Comparison of ENCODE assay signal across 20 cellular contexts in the genomic region with DNA sequence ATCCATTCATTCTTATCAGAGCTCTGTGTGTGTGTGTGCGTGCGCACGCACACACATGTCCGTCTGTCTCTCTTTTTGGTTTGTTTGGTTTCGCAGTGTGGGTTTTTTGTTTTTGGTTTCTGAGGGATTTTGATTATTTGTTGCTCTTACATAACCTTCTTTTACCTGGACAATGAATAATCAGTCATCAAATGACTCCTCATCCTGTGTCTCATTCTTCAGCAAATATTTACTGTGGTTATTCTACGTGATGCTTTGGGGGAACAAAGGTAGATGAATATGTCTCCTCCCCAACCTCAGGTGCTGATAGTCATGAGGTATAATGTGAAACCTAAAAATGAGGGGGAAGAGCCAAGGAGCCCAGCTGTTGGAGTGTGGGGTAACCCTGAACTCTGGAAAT.
DNase-seq lines count a peak whose midpoint lies in the region; ATAC-seq, FAIRE-seq and TF ChIP-seq lines count a peak whose summit lies in the region.
"Had no signal": no experiment of that assay in that cellular context is flagged by ENCODE, and none has a peak within 500 bp of the region (broad histone marks: within the 10 kb centered on the region; RNA-seq: fewer than 3 reads in every experiment).

No MANE protein-coding gene starts in this region.

- peaks cover 16% of the 10 kb centered on the region for H3K27me3 Mint-ChIP-seq in T-helper 17 cell

- TF ChIP-seq CTCF in bronchial epithelial cell (IDR thresholded peaks at IDR 0.05; ENCODE audit: insufficient read depth, low read length, severe bottlenecking) (no peak), kidney (IDR thresholded peaks at IDR 0.05; ENCODE audit: borderline replicate concordance, extremely low read depth, insufficient read depth) (no peak)

- H3K4me3 Mint-ChIP-seq in T-helper 17 cell: no peak overlapping the region

- no peaks in the 10 kb centered on the region for H3K27me3 ChIP-seq in bronchial epithelial cell (ENCODE audit: control insufficient read depth, insufficient read depth, low read length)
- no peaks in the 10 kb centered on the region for H3K27me3 ChIP-seq in right cardiac atrium (ENCODE audit: control insufficient read depth, insufficient read depth)

- no peak overlapping the region for H3K4me3 ChIP-seq in bronchial epithelial cell (ENCODE audit: low read depth, low read length)
- no peak overlapping the region for H3K4me3 ChIP-seq in right cardiac atrium (ENCODE audit: low read length)
- H3K4me3 ChIP-seq in kidney (ENCODE audit: low read length in 2 of 2): no peak overlapping the region

- H3K4me1 Mint-ChIP-seq in T-helper 17 cell: peaks cover 2% of the 10 kb centered on the region

- no peaks in the 10 kb centered on the region for H3K36me3 Mint-ChIP-seq in T-helper 17 cell (ENCODE audit: low read depth)

- H3K27ac Mint-ChIP-seq in T-helper 17 cell: no peak overlapping the region

- H3K36me3 ChIP-seq in bronchial epithelial cell (ENCODE audit: control insufficient read depth, insufficient read depth, low read length) (no peaks in the 10 kb centered on the region), kidney (ENCODE audit: control insufficient read depth in 1 of 2, insufficient read depth in 2 of 2, low read length in 2 of 2) (no peaks in the 10 kb centered on the region)

- intact Hi-C loops in right cardiac atrium (cut with DNase I) (no loop called here), kidney (cut with DNase I) (no loop called here)

- DNase-seq in DMS53 treated with DMSO at 0.1 percent for 48 hours (lab: John Stamatoyannopoulos, UW; ENCODE audit: unreplicated experiment) (peak; percentile 45), NCI-H748 (lab: John Stamatoyannopoulos, UW; ENCODE audit: unreplicated experiment) (peak; percentile 79), bronchial epithelial cell (ENCODE audit: low read depth) (peak; percentile 100), kidney tubule cell (ENCODE audit: low spot score) (peak; percentile 76), T-helper 17 cell (no peak), NCI-H2196 (lab: John Stamatoyannopoulos, UW; ENCODE audit: unreplicated experiment) (no peak), right cardiac atrium (no peak), kidney (no peak)
- DNase-seq: ACHN, COR-L47, DMS153, Karpas-422, MM.1S, NCI-H1105, NCI-H187, NCI-H774, SHP77 treated with DMSO at 0.1 percent for 48 hours had no signal

- WGBS in right cardiac atrium: 72% methylated on average over 6 of the region's 6 CpGs

- H3K9me3 ChIP-seq in T-helper 17 cell (ENCODE audit: control insufficient read depth, low read length, poor library complexity, severe bottlenecking) (no peaks in the 10 kb centered on the region), right cardiac atrium (ENCODE audit: control insufficient read depth, low read length) (no peaks in the 10 kb centered on the region), kidney (ENCODE audit: control insufficient read depth in 1 of 2, low read length in 2 of 2) (no peaks in the 10 kb centered on the region)

- FAIRE-seq in bronchial epithelial cell (lab: Jason Lieb, UNC) (no peak), kidney (lab: Jason Lieb, UNC) (no peak)
- FAIRE-seq: H1 had no signal

- no peak for ATAC-seq in T-helper 17 cell
- no peak for ATAC-seq in right cardiac atrium
- ATAC-seq: Panc1, SK-N-SH treated with all-trans-retinoic acid at 6 μM for 48 hours had no signal

- no peak overlapping the region for H3K27ac ChIP-seq in right cardiac atrium (ENCODE audit: low read length)
- no peak overlapping the region for H3K27ac ChIP-seq in kidney (ENCODE audit: low read depth in 2 of 2, low read length in 2 of 2)

- no peak overlapping the region for H3K9ac ChIP-seq in kidney (ENCODE audit: low read length in 2 of 2)

- H3K4me1 ChIP-seq in right cardiac atrium (ENCODE audit: control insufficient read depth, insufficient read depth, low read length): peaks cover 4% of the 10 kb centered on the region
- peaks cover 0 to 5% of the 10 kb centered on the region in 2 donors for H3K4me1 ChIP-seq in kidney (ENCODE audit: control insufficient read depth in 1 of 2, insufficient read depth in 1 of 2, low read depth in 1 of 2, low read length in 2 of 2)

Comparison
In these comparisons a context has a peak if more than half of its experiments do, and no peak if none do; other contexts are left out.
1. DNase-seq: peak in DMS53 treated with DMSO at 0.1 percent for 48 hours (single experiment), NCI-H748 (single experiment), bronchial epithelial cell (single experiment) and kidney tubule cell (single experiment); none in T-helper 17 cell (0 of 3), NCI-H2196 (single experiment), right cardiac atrium (0 of 3) and kidney (single experiment).